ENCODE assay signal across 8 cellular contexts in the genomic region with DNA sequence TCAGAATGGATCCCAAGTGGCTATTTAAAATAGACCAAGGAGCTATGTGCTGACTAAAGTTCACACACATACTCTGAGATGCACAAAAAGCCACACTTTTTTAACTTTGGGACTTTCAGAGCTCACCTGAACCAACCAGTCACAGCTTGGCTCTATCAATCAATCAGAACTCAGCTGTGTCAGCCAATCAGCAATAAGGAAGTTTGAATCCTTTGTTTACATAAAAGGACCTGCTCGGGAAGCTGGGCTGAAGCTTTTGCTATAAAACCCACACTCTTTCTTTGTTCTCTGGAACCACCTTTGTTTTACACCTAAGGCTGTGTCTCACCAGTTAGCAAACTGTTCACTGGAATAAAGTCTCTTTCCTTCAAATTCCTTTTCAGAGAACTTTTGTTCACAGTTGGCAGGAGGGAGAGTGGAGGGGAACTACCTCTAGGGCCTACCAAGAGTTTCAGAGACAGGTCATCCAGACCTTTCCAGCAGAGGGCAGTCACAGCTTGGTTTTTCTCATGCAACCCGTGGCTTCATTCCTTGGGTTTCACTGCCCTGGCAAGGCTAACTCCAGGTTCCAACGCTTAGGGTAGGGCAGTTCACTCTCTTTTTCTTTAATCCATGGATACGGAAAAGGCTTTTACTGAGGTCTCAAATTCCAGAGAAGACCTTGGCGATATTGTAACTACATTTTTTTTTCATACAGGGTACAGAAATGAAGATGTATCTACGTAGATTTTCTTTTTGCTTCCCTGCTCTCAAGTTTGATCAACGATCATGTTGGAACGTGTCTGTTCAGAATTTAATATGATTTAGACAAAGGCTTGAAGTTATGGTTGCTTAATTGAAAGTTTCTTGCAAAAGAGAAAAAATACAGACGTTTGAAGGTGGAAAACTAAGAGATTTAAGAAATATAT.
A peak's percentile ranks its signal among the peaks of the same experiment; 100 is the strongest.
DNase-seq lines count a peak whose midpoint lies in the region; ATAC-seq and TF ChIP-seq lines count a peak whose summit lies in the region.

No MANE protein-coding gene starts in this region.

- peak; percentile 87 for TF ChIP-seq CTCF in GM12872 (IDR thresholded peaks at IDR 0.05; ENCODE audit: insufficient read depth, low read depth, low read length)

- DNase-seq in NCI-H128 (lab: John Stamatoyannopoulos, UW; ENCODE audit: unreplicated experiment) (peak; percentile 45), T-helper 1 cell (peak; percentile 25 to 74 (median 59)), amniotic stem cell (lab: John Stamatoyannopoulos, UW) (peak; percentile 30), left cardiac atrium (peak; percentile 70), renal cortical epithelial cell (ENCODE audit: low read depth) (peak; percentile 84), 8988T (no peak)

- intact Hi-C loops in left cardiac atrium (cut with DNase I): loop anchor here (1.0 to 5.0 kb wide), 2 partner anchors 205 to 206 kb away; no protein-coding TSS in a partner anchor

- ATAC-seq in HG02610 (IDR thresholded peaks at IDR 0.05; ENCODE audit: unreplicated experiment): peak; percentile 91
- peak; percentile 98 to 99 for ATAC-seq in left cardiac atrium
